ENCODE assay signal across 16 cellular contexts in the genomic region with DNA sequence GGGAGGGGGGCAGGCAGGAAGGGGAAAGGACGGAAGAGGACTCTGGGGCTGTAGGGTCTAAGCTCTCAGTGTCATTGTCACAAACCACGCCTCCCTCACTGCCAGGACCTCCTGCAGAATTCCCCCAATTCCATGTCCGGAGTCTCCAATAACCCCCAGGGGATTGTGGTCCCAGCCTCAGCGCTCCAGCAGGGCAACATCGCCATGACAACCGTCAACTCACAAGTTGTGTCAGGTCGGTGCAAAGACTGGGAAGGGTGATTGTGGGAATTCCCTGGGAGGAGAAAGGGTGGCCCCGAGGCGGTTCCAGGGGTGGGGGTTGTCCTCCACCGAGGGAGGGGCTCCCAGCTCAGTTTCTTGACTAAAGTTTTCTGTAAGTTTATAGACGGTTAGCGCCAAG.
DNase-seq lines count a peak whose midpoint lies in the region; ATAC-seq, FAIRE-seq and TF ChIP-seq lines count a peak whose summit lies in the region.
"Had no signal": no experiment of that assay in that cellular context is flagged by ENCODE, and none has a peak within 500 bp of the region (broad histone marks: within the 10 kb centered on the region; RNA-seq: fewer than 3 reads in every experiment).

No MANE protein-coding gene starts in this region.

- no peak for TF ChIP-seq CTCF in bronchial epithelial cell (IDR thresholded peaks at IDR 0.05; ENCODE audit: insufficient read depth, low read length, severe bottlenecking)

- no peak overlapping the region for H3K4ac ChIP-seq in mesenchymal stem cell (ENCODE audit: low read depth in 1 of 2, low read length in 2 of 2)

- H2BK15ac ChIP-seq in mesenchymal stem cell (ENCODE audit: low read depth, poor library complexity, severe bottlenecking): no peak overlapping the region

- H3K4me1 ChIP-seq in mesenchymal stem cell (ENCODE audit: control insufficient read depth, insufficient read depth, low read depth, low read length): peaks cover 3% of the 10 kb centered on the region
- H3K4me1 ChIP-seq: Caco-2 had no signal

- H3K14ac ChIP-seq in mesenchymal stem cell (ENCODE audit: low read length in 2 of 2): no peak overlapping the region

- H3K23ac ChIP-seq in mesenchymal stem cell (ENCODE audit: low read length in 2 of 2): no peak overlapping the region

- DNase-seq in ELF-1 (ENCODE audit: low read depth, low spot score): peak; percentile 91
- DNase-seq in NCI-H1105 treated with DMSO at 0.1 percent for 48 hours (lab: John Stamatoyannopoulos, UW): peak; percentile 17
- peak; percentile 61 for DNase-seq in bronchial epithelial cell (ENCODE audit: low read depth)
- peak; percentile 70 for DNase-seq in mesenchymal stem cell
- DNase-seq in GM19240 (ENCODE audit: insufficient read length, low spot score): no peak
- DNase-seq in GM19239 (ENCODE audit: insufficient read length, low spot score): no peak
- DNase-seq in activated CD4-positive, alpha-beta T cell treated with anti-CD3 and anti-CD28 coated beads, Interleukin-2, amount 50 U/mL, for 1 hour: no peak
- DNase-seq: Caco-2; effector memory CD8-positive, alpha-beta T cell; GF-D8; HCEC 1CT; MG63; NCI-H1694 treated with DMSO at 0.1 percent for 48 hours; retina had no signal

- no peak for ATAC-seq in HG03159 (IDR thresholded peaks at IDR 0.05; ENCODE audit: unreplicated experiment)
- ATAC-seq: effector memory CD8-positive, alpha-beta T cell; natural killer cell treated with Interleukin-12 subunit alpha and Interleukin-12 subunit beta and Interleukin-15 and Interleukin-18, amount 100 ng/mL, for 72 hours had no signal

- no peak overlapping the region for H2BK5ac ChIP-seq in mesenchymal stem cell (ENCODE audit: low read depth, low read length, poor library complexity, severe bottlenecking)

- H3K9ac ChIP-seq in mesenchymal stem cell (ENCODE audit: low read length): no peak overlapping the region

- H3K27me3 ChIP-seq in bronchial epithelial cell (ENCODE audit: control insufficient read depth, insufficient read depth, low read length) (peaks cover 3% of the 10 kb centered on the region), mesenchymal stem cell (ENCODE audit: control insufficient read depth in 1 of 2, insufficient read depth in 1 of 2, low read length in 2 of 2) (peaks cover 0 to 71% of the 10 kb centered on the region in 2 experiments)
- H3K27me3 ChIP-seq: MG63 had no signal

- H3K27ac ChIP-seq in mesenchymal stem cell (ENCODE audit: low read length, poor library complexity, severe bottlenecking): no peak overlapping the region

- H3K4me2 ChIP-seq in mesenchymal stem cell (ENCODE audit: low read length, poor library complexity, severe bottlenecking): no peak overlapping the region

- H3K36me3 ChIP-seq in bronchial epithelial cell (ENCODE audit: control insufficient read depth, insufficient read depth, low read length): no peaks in the 10 kb centered on the region
- peaks cover 0 to 82% of the 10 kb centered on the region in 2 experiments for H3K36me3 ChIP-seq in mesenchymal stem cell (ENCODE audit: control insufficient read depth in 1 of 2, insufficient read depth in 2 of 2, low read depth in 1 of 2, low read length in 2 of 2)

- H3K4me3 ChIP-seq in bronchial epithelial cell (ENCODE audit: low read depth, low read length) (no peak overlapping the region), mesenchymal stem cell (ENCODE audit: insufficient read depth in 1 of 2, low read depth in 1 of 2, low read length in 2 of 2) (no peak overlapping the region)
- H3K4me3 ChIP-seq: MG63 had no signal

- peaks cover 1% of the 10 kb centered on the region for H3K79me1 ChIP-seq in mesenchymal stem cell (replicated peaks; ENCODE audit: low read length, poor library complexity, severe bottlenecking)

- H2AK5ac ChIP-seq in mesenchymal stem cell (ENCODE audit: low read length, severe bottlenecking): no peak overlapping the region

- no peak overlapping the region for H4K8ac ChIP-seq in mesenchymal stem cell (ENCODE audit: low read length)

- no peak overlapping the region for H2BK120ac ChIP-seq in mesenchymal stem cell (ENCODE audit: low read depth, low read length)

- FAIRE-seq in bronchial epithelial cell (lab: Jason Lieb, UNC): no peak
- no peak for FAIRE-seq in GM19239 (lab: Jason Lieb, UNC)

- no peak overlapping the region for H4K91ac ChIP-seq in mesenchymal stem cell (ENCODE audit: low read length)

- no peak overlapping the region for H2AFZ ChIP-seq in mesenchymal stem cell (ENCODE audit: low read depth, low read length)

- H3K9me3 ChIP-seq in mesenchymal stem cell (ENCODE audit: control insufficient read depth, low read length): no peaks in the 10 kb centered on the region
- H3K9me3 ChIP-seq: Caco-2, MG63 had no signal

- WGBS in mesenchymal stem cell: 45% methylated on average over 10 of the region's 12 CpGs

- no peak overlapping the region for H3K18ac ChIP-seq in mesenchymal stem cell (ENCODE audit: low read depth in 1 of 2, low read length in 2 of 2)

- H2BK12ac ChIP-seq in mesenchymal stem cell (ENCODE audit: low read length in 2 of 2): no peak overlapping the region

Comparison
In these comparisons a context has a peak if more than half of its experiments do, and no peak if none do; other contexts are left out.
1. DNase-seq: peak in ELF-1 (single experiment), NCI-H1105 treated with DMSO at 0.1 percent for 48 hours (single experiment), bronchial epithelial cell (single experiment) and mesenchymal stem cell (single experiment); none in GM19240 (single experiment), GM19239 (single experiment) and activated CD4-positive, alpha-beta T cell treated with anti-CD3 and anti-CD28 coated beads, Interleukin-2, amount 50 U/mL, for 1 hour (single experiment).